8 cellular contexts compared by ENCODE assay signal in the genomic region with DNA sequence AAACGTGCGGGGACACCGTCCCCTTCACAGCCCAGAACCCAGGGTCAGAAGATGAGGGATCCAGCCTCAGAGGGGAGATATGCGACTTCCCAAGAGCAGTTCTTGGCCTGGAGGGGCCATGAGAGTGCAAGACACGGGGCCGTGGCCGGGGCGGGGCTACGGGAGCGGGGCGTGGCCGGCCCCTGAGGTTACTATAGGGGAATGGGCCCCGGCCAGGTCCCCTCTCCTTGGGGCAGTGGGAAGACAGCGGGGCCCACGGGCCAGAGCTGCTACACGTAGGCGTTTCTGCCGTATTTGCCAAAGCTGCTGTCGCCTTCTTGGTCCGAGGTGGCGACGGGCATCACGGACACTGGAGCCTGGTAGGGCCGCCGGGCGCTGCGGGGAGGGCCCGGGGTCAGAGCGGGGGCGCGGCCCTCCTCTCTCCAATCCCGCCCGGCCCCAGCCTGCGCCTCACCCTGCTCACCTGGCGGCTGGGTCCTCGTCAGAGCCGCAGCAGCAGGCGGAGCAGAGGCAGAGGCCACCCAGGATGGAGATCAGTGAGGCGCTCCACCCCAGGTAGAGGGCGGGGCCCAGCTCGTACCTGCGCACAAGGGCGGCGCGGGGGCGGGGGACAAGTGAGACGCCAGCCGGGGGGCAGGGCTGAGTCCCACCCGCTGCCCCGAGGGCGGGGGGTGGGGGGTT. TPM values are rescaled to one million over a fixed set of nuclear protein-coding genes. Genes with fewer than 3 reads are reported as not detected.
DNase-seq lines count a peak whose midpoint lies in the region; ATAC-seq and TF ChIP-seq lines count a peak whose summit lies in the region.

No MANE protein-coding gene starts in this region.

- H3K36me3 ChIP-seq in iPS-18a (ENCODE audit: control insufficient read depth, low read depth, low read length) (no peaks in the 10 kb centered on the region), spleen (peaks cover 0 to 85% (median 15%) of the 10 kb centered on the region in 6 donors)

- H3K27ac ChIP-seq in VCaP (peak overlapping the region; percentile 89), iPS-18a (ENCODE audit: low read length) (no peak overlapping the region), spleen (peak overlapping the region in 5 of 8 donors; percentile 23 to 60 (median 49))

- peak overlapping the region; percentile 74 for H3K4me3 ChIP-seq in iPS-18a (ENCODE audit: low read length)
- peak overlapping the region in 4 of 8 donors; percentile 7 to 45 (median 23) for H3K4me3 ChIP-seq in spleen

- no peak for TF ChIP-seq POLR2A in spleen (IDR thresholded peaks at IDR 0.05)

- DNase-seq in spleen = peak; percentile 71
- no peak for DNase-seq in HuH-7.5 (ENCODE audit: low spot score)
- DNase-seq in SW 1271 (lab: John Stamatoyannopoulos, UW) = no peak
- no peak for DNase-seq in NOMO-1 (lab: John Stamatoyannopoulos, UW; ENCODE audit: unreplicated experiment in 2 of 2)

- 58 to 80% (median 70%) methylated on average over 29 to 51 of the region's 51 CpGs for WGBS in spleen, 5 donors

- intact Hi-C loops in spleen (cut with DNase I; ENCODE audit: low total_unique reads) = no loop called here

- no peaks in the 10 kb centered on the region for H3K9me3 ChIP-seq in iPS-18a (ENCODE audit: control insufficient read depth, low read depth, low read length)
- H3K9me3 ChIP-seq in spleen = no peaks in the 10 kb centered on the region

- peak overlapping the region; percentile 22 for H3K9ac ChIP-seq in iPS-18a (ENCODE audit: low read length)

- no peak for TF ChIP-seq EP300 in Ishikawa (IDR thresholded peaks at IDR 0.05; ENCODE audit: borderline replicate concordance)

- H3K4me1 ChIP-seq in iPS-18a (ENCODE audit: control insufficient read depth, low read depth, low read length) (peaks cover 11% of the 10 kb centered on the region), spleen (peaks cover 0 to 54% (median 26%) of the 10 kb centered on the region in 6 donors)

- H3K27me3 ChIP-seq in iPS-18a (ENCODE audit: control insufficient read depth, insufficient read depth, low read length) = no peaks in the 10 kb centered on the region
- H3K27me3 ChIP-seq in spleen (replicated peaks in 1 of 7) = no peaks in the 10 kb centered on the region

- TF ChIP-seq CTCF in VCaP (conservative IDR thresholded peaks at IDR 0.05) = no peak
- TF ChIP-seq CTCF in spleen (IDR thresholded peaks at IDR 0.05 in 8 of 11, conservative IDR thresholded peaks at IDR 0.05 in 3 of 11) = no peak

- TF ChIP-seq RAD21 in Ishikawa (IDR thresholded peaks at IDR 0.05; ENCODE audit: low read depth) = no peak

- no peak for ATAC-seq in HG02870 (IDR thresholded peaks at IDR 0.05; ENCODE audit: unreplicated experiment)

TF ChIP-seq in Ishikawa, 13 proteins besides CTCF, POLR2A, EP300 and RAD21:
- TF ChIP-seq USF1 (IDR thresholded peaks at IDR 0.05) (no peak), TAF1 (IDR thresholded peaks at IDR 0.05; ENCODE audit: low read depth) (no peak), REST (IDR thresholded peaks at IDR 0.05; ENCODE audit: low read depth) (no peak), EGR1 (IDR thresholded peaks at IDR 0.05) (peak; percentile 85), MAX (IDR thresholded peaks at IDR 0.05) (peak; percentile 54), ZBTB7A (IDR thresholded peaks at IDR 0.05; ENCODE audit: low read depth) (peak; percentile 71)

RNA-seq across cellular contexts. Expression of gene CLDN15, which starts 5.3 kb away (rescaled TPM):
- total RNA-seq in spleen = 10 to 100 TPM; 16.7 to 49.2 (median 24.2) TPM
- polyA plus RNA-seq in spleen = 10 to 100 TPM; 11.1 to 26.4 (median 14.5) TPM

RNA-seq across cellular contexts. Expression of gene FIS1, which starts 12.6 kb away (rescaled TPM):
- total RNA-seq in spleen = 100 to 1,000 TPM; 130 to 234 (median 179) TPM
- polyA plus RNA-seq in spleen = 100 to 1,000 TPM; 131 to 250 (median 179) TPM

RNA-seq across cellular contexts. Expression of gene ZNHIT1, which starts 14.3 kb away (rescaled TPM):
- total RNA-seq in spleen = 10 to 100 TPM; 47.3 to 69.3 (median 60.4) TPM
- 100 to 1,000 TPM in 2 of 3 donors, 10 to 100 TPM in 1; 86.3 to 127 (median 103) TPM for polyA plus RNA-seq in spleen

RNA-seq across cellular contexts. Expression of gene PLOD3, which starts 14.9 kb away (rescaled TPM):
- 10 to 100 TPM; 36.4 to 72.5 (median 59.5) TPM for total RNA-seq in spleen
- polyA plus RNA-seq in spleen = 10 to 100 TPM; 20.4 to 42.4 (median 25.4) TPM

RNA-seq across cellular contexts. Expression of gene MOGAT3, which starts 31.4 kb away (rescaled TPM):
- total RNA-seq in spleen = not detected
- polyA plus RNA-seq in spleen = not detected
